ENCODE assay signal across 1 cellular context in genomic region chr18:47906408-47906807, GRCh38.
TF ChIP-seq lines count a peak whose summit lies in the region.

No MANE protein-coding gene starts in this region.

TF ChIP-seq in K562, 482 proteins besides CTCF, POLR2A, EP300 and RAD21:
- TF ChIP-seq HOXB6 (CRISPR knock-in tag; IDR thresholded peaks at IDR 0.05; ENCODE audit: borderline replicate concordance) (no peak), ZNF316 (IDR thresholded peaks at IDR 0.05) (peak; percentile 31; the same call in 1 of the 2 replicates), RBM34 (IDR thresholded peaks at IDR 0.05; ENCODE audit: borderline replicate concordance, insufficient read depth, low read length) (no peak), RBM25 (IDR thresholded peaks at IDR 0.05; ENCODE audit: low read depth, low read length, severe bottlenecking) (peak; percentile 60), CBX3 (IDR thresholded peaks at IDR 0.05; ENCODE audit: borderline replicate concordance in 1 of 2, low read length in 2 of 2) (peak in 1 of 2 experiments; percentile 24; a peak in 1 of 3 replicates), ZNF12 (CRISPR knock-in tag; IDR thresholded peaks at IDR 0.05) (peak; percentile 98)
